In genomic region chr21:45420623-45421041, GRCh38 we compare ENCODE assay signal across 12 cellular contexts. TPM values are rescaled to one million over a fixed set of nuclear protein-coding genes. Genes with fewer than 3 reads are reported as not detected.
A peak's percentile ranks its signal among the peaks of the same experiment; 100 is the strongest.
DNase-seq lines count a peak whose midpoint lies in the region; ATAC-seq and TF ChIP-seq lines count a peak whose summit lies in the region.
"Had no signal": no experiment of that assay in that cellular context is flagged by ENCODE, and none has a peak within 500 bp of the region (broad histone marks: within the 10 kb centered on the region; RNA-seq: fewer than 3 reads in every experiment).

No MANE protein-coding gene starts in this region.

- DNase-seq in COR-L47 (lab: John Stamatoyannopoulos, UW) (peak; percentile 20), RWPE1 (ENCODE audit: low spot score) (no peak), left cardiac atrium (peak; percentile 53), trophoblast cell (no peak), gastrocnemius medialis (no peak), NCI-H1694 treated with DMSO at 0.1 percent for 48 hours (lab: John Stamatoyannopoulos, UW) (no peak)
- no peak for DNase-seq in stimulated activated naive CD4-positive, alpha-beta T cell treated with Interleukin-2 at 50 U/mL for 16 hours (lab: John Stamatoyannopoulos, UW)
- DNase-seq: activated CD8-positive, alpha-beta T cell treated with anti-CD3 and anti-CD28 coated beads, Interleukin-2, amount 10 ng/mL, durations not matched to agents 7 days and 5 days; effector CD4-positive, alpha-beta T cell; mesenchymal stem cell; uterus had no signal

- peak overlapping the region; percentile 25 for H3K18ac ChIP-seq in trophoblast cell (ENCODE audit: low read length)

- H2BK12ac ChIP-seq in trophoblast cell (ENCODE audit: low read length), result no peak overlapping the region

- no peak for TF ChIP-seq CTCF in RWPE1 (conservative IDR thresholded peaks at IDR 0.05; ENCODE audit: low read depth)
- TF ChIP-seq CTCF in gastrocnemius medialis (IDR thresholded peaks at IDR 0.05 in 4 of 5, conservative IDR thresholded peaks at IDR 0.05 in 1 of 5), result no peak

- H2BK120ac ChIP-seq in trophoblast cell (ENCODE audit: insufficient read depth, low read length, poor library complexity), result no peak overlapping the region

- CTCF ChIA-PET in RWPE1 (lab: Yijun Ruan, JAX), result no interaction called here

- H3K4me2 ChIP-seq in trophoblast cell (ENCODE audit: low read length), result peak overlapping the region; percentile 12

- no peak overlapping the region for H4K91ac ChIP-seq in trophoblast cell (ENCODE audit: low read depth, low read length)

- peak; percentile 39 to 48 for ATAC-seq in left cardiac atrium
- ATAC-seq in gastrocnemius medialis, result no peak
- no peak for ATAC-seq in HG03469 (IDR thresholded peaks at IDR 0.05; ENCODE audit: unreplicated experiment)
- ATAC-seq: activated CD8-positive, alpha-beta T cell treated with anti-CD3 and anti-CD28 coated beads, Interleukin-2, amount 10 ng/mL, durations not matched to agents 7 days and 5 days had no signal

- in situ Hi-C loops in gastrocnemius medialis (cut with MboI; ENCODE audit: low sequenced_read_pairs in 4 of 4), result no loop called here

- peak overlapping the region; percentile 10 for H3K4ac ChIP-seq in trophoblast cell (ENCODE audit: low read depth, low read length)

- no peak overlapping the region for H3K4me3 ChIP-seq in trophoblast cell (ENCODE audit: low read depth, low read length)
- no peak overlapping the region for H3K4me3 ChIP-seq in gastrocnemius medialis
- H3K4me3 ChIP-seq: uterus had no signal

- no peak overlapping the region for H2AFZ ChIP-seq in trophoblast cell (ENCODE audit: insufficient read depth, low read length, poor library complexity)

- no peak overlapping the region for H2BK5ac ChIP-seq in trophoblast cell (ENCODE audit: low read depth, low read length, poor library complexity)

- POLR2A ChIA-PET in RWPE1 (lab: Yijun Ruan, JAX; ENCODE audit: low non-redundant PET), result no interaction called here

- H3K27ac ChIP-seq in RWPE1 (peak overlapping the region; percentile 34), trophoblast cell (ENCODE audit: low read depth, low read length) (no peak overlapping the region), gastrocnemius medialis (peak overlapping the region in 1 of 4 donors; percentile 31)

- no peak overlapping the region for H3K23ac ChIP-seq in trophoblast cell (ENCODE audit: low read length)

- no peak overlapping the region for H4K8ac ChIP-seq in trophoblast cell (ENCODE audit: low read depth, low read length)

- no peak overlapping the region for H4K12ac ChIP-seq in trophoblast cell (ENCODE audit: low read depth, low read length)

- TF ChIP-seq POLR2A in gastrocnemius medialis (IDR thresholded peaks at IDR 0.05), result no peak

- WGBS in trophoblast cell (ENCODE audit: extremely low coverage, insufficient coverage, insufficient read length), result no CpG with 5 or more reads among the region's 8 CpGs

- H3K36me3 ChIP-seq in trophoblast cell (ENCODE audit: control insufficient read depth in 1 of 2, insufficient read depth in 2 of 2, low read length in 2 of 2) (peaks cover 23 to 26% of the 10 kb centered on the region in 2 experiments), gastrocnemius medialis (no peaks in the 10 kb centered on the region)
- H3K36me3 ChIP-seq: uterus had no signal

- H3K9ac ChIP-seq in trophoblast cell (ENCODE audit: low read length), result no peak overlapping the region

- H3K4me1 ChIP-seq in trophoblast cell (ENCODE audit: control insufficient read depth in 1 of 2, insufficient read depth in 2 of 2, low read length in 2 of 2) (peaks cover 14 to 17% of the 10 kb centered on the region in 2 experiments), gastrocnemius medialis (no peaks in the 10 kb centered on the region)
- H3K4me1 ChIP-seq: uterus had no signal

- H3K27me3 ChIP-seq in trophoblast cell (ENCODE audit: insufficient read depth, low read length) (no peaks in the 10 kb centered on the region), gastrocnemius medialis (peaks cover 5 to 17% (median 11%) of the 10 kb centered on the region in 3 donors)
- H3K27me3 ChIP-seq: uterus had no signal

- H3K79me1 ChIP-seq in trophoblast cell (ENCODE audit: low read length), result no peaks in the 10 kb centered on the region

- intact Hi-C loops in left cardiac atrium (cut with DNase I) (no loop called here), gastrocnemius medialis (cut with DNase I; ENCODE audit: low total_unique reads) (no loop called here)

- peaks cover 6% of the 10 kb centered on the region for H3K9me3 ChIP-seq in trophoblast cell (ENCODE audit: insufficient read depth, low read depth, low read length)
- no peaks in the 10 kb centered on the region for H3K9me3 ChIP-seq in gastrocnemius medialis
- H3K9me3 ChIP-seq: uterus had no signal

- no peak overlapping the region for H3K14ac ChIP-seq in trophoblast cell (ENCODE audit: low read length)

- H3K79me2 ChIP-seq in trophoblast cell (ENCODE audit: control insufficient read depth, insufficient read depth, low read length, poor library complexity), result peaks cover 17% of the 10 kb centered on the region

- peak overlapping the region; percentile 22 for H2AK5ac ChIP-seq in trophoblast cell (ENCODE audit: low read length)

RNA-seq across cellular contexts. Expression of gene COL18A1, which starts 15.7 kb away (rescaled TPM):
- total RNA-seq in left cardiac atrium (100 to 1,000 TPM in 1 of 2 donors, 10 to 100 TPM in 1; 53.4 to 104 TPM), gastrocnemius medialis (10 to 100 TPM; 16.4 to 42.2 (median 20.7) TPM)
- 174 and 188 TPM in 2 replicates for polyA plus RNA-seq in trophoblast cell (2013)

Comparison
In these comparisons a context has a peak if more than half of its experiments do, and no peak if none do; other contexts are left out.
1. DNase-seq: peak in COR-L47 (single experiment) and left cardiac atrium (single experiment); none in RWPE1 (single experiment), trophoblast cell (0 of 2), stimulated activated naive CD4-positive, alpha-beta T cell treated with Interleukin-2 at 50 U/mL for 16 hours (single experiment), gastrocnemius medialis (0 of 2) and NCI-H1694 treated with DMSO at 0.1 percent for 48 hours (single experiment).
2. ATAC-seq: peak in left cardiac atrium (2 of 2); none in gastrocnemius medialis (0 of 2) and HG03469 (single experiment).